ENCODE assay signal across 8 cellular contexts in genomic region chr13:91406619-91407018, GRCh38. TPM values are rescaled to one million over a fixed set of nuclear protein-coding genes. Genes with fewer than 3 reads are reported as not detected.
DNase-seq lines count a peak whose midpoint lies in the region; ATAC-seq and TF ChIP-seq lines count a peak whose summit lies in the region.

No MANE protein-coding gene starts in this region.

- peak; percentile 19 to 24 (median 22) for DNase-seq in CD4-positive, alpha-beta memory T cell
- DNase-seq in NCI-H146 (lab: John Stamatoyannopoulos, UW) = peak; percentile 91
- peak; percentile 55 for DNase-seq in inferior parietal cortex (ENCODE audit: extremely low spot score)
- no peak for DNase-seq in activated T-helper 1 cell treated with anti-CD3 and anti-CD28 coated beads, Interleukin-12 subunit alpha, Interleukin-12 subunit beta, Interleukin-2, Interleukin-4 antibody, amounts not matched to agents 30 ng/mL and 10 ng/mL and 1 ng/mL, durations not matched to agents 14 hours and 24 hours and 36 hours (ENCODE audit: low spot score)
- no peak for DNase-seq in stomach

- no peaks in the 10 kb centered on the region for H3K36me3 ChIP-seq in CD4-positive, alpha-beta memory T cell (ENCODE audit: insufficient read depth, low read length)
- H3K36me3 ChIP-seq in stomach = no peaks in the 10 kb centered on the region

- no peak overlapping the region for H3K27ac ChIP-seq in CD4-positive, alpha-beta memory T cell (ENCODE audit: low read depth, low read length)
- no peak overlapping the region for H3K27ac ChIP-seq in VCaP
- no peak overlapping the region for H3K27ac ChIP-seq in stomach

- CTCF ChIA-PET in CD4-positive, alpha-beta memory T cell (lab: Charles Lee; ENCODE audit: partially characterized antibody) = interaction anchor here (1.3 to 2.9 kb wide), 5 partner anchors 24 to 93 kb away, joined by 3 to 10 read pairs (median 5); no protein-coding TSS in a partner anchor

- H3K4me1 ChIP-seq in CD4-positive, alpha-beta memory T cell (ENCODE audit: insufficient read depth, low read length) = no peaks in the 10 kb centered on the region
- H3K4me1 ChIP-seq in stomach = no peaks in the 10 kb centered on the region

- H3K9me3 Mint-ChIP-seq in CD4-positive, alpha-beta memory T cell = peaks cover 0 to 2% (median 0%) of the 10 kb centered on the region in 8 donors
- H3K9me3 Mint-ChIP-seq in activated T-helper 1 cell treated with anti-CD3 and anti-CD28 coated beads, Interleukin-12 subunit alpha, Interleukin-12 subunit beta, Interleukin-2, Interleukin-4 antibody, amounts not matched to agents 30 ng/mL and 10 ng/mL and 1 ng/mL, durations not matched to agents 14 hours and 24 hours and 36 hours = no peaks in the 10 kb centered on the region

- no peak for TF ChIP-seq POLR2A in stomach (IDR thresholded peaks at IDR 0.05)

- TF ChIP-seq EP300 in stomach (IDR thresholded peaks at IDR 0.05) = no peak

- H3K4me1 Mint-ChIP-seq in CD4-positive, alpha-beta memory T cell = peaks cover 0 to 2% (median 0%) of the 10 kb centered on the region in 4 donors
- no peaks in the 10 kb centered on the region for H3K4me1 Mint-ChIP-seq in activated T-helper 1 cell treated with anti-CD3 and anti-CD28 coated beads, Interleukin-12 subunit alpha, Interleukin-12 subunit beta, Interleukin-2, Interleukin-4 antibody, amounts not matched to agents 30 ng/mL and 10 ng/mL and 1 ng/mL, durations not matched to agents 14 hours and 24 hours and 36 hours (ENCODE audit: low read depth)

- H3K4me3 Mint-ChIP-seq in CD4-positive, alpha-beta memory T cell = no peak overlapping the region
- no peak overlapping the region for H3K4me3 Mint-ChIP-seq in activated T-helper 1 cell treated with anti-CD3 and anti-CD28 coated beads, Interleukin-12 subunit alpha, Interleukin-12 subunit beta, Interleukin-2, Interleukin-4 antibody, amounts not matched to agents 30 ng/mL and 10 ng/mL and 1 ng/mL, durations not matched to agents 14 hours and 24 hours and 36 hours

- H3K27ac Mint-ChIP-seq in CD4-positive, alpha-beta memory T cell = no peak overlapping the region
- H3K27ac Mint-ChIP-seq in activated T-helper 1 cell treated with anti-CD3 and anti-CD28 coated beads, Interleukin-12 subunit alpha, Interleukin-12 subunit beta, Interleukin-2, Interleukin-4 antibody, amounts not matched to agents 30 ng/mL and 10 ng/mL and 1 ng/mL, durations not matched to agents 14 hours and 24 hours and 36 hours = no peak overlapping the region

- POLR2A ChIA-PET in CD4-positive, alpha-beta memory T cell (lab: Charles Lee; ENCODE audit: partially characterized antibody) = no interaction called here

- ATAC-seq in GM18499 (IDR thresholded peaks at IDR 0.05; ENCODE audit: insufficient read depth, unreplicated experiment) = peak; percentile 44
- peak; percentile 77 for ATAC-seq in HG02884 (IDR thresholded peaks at IDR 0.05; ENCODE audit: unreplicated experiment)

- peaks cover 3% of the 10 kb centered on the region for H3K27me3 ChIP-seq in CD4-positive, alpha-beta memory T cell (ENCODE audit: insufficient read depth, low read length)
- peaks cover 0 to 4% (median 4%) of the 10 kb centered on the region in 3 donors for H3K27me3 ChIP-seq in stomach

- peak; percentile 64 for TF ChIP-seq CTCF in VCaP (conservative IDR thresholded peaks at IDR 0.05)
- peak in 3 of 7 experiments; percentile 7 to 25 (median 16) for TF ChIP-seq CTCF in stomach (IDR thresholded peaks at IDR 0.05)

- intact Hi-C loops in CD4-positive, alpha-beta memory T cell (cut with micrococcal nuclease) = loop anchor here (1.0 to 2.0 kb wide), 3 partner anchors 31 to 272 kb away; no protein-coding TSS in a partner anchor
- intact Hi-C loops in activated T-helper 1 cell treated with anti-CD3 and anti-CD28 coated beads, Interleukin-12 subunit alpha, Interleukin-12 subunit beta, Interleukin-2, Interleukin-4 antibody, amounts not matched to agents 30 ng/mL and 10 ng/mL and 1 ng/mL, durations not matched to agents 14 hours and 24 hours and 36 hours (cut with micrococcal nuclease) = loop anchor here (1.0 kb wide), 3 partner anchors 31 to 272 kb away; no protein-coding TSS in a partner anchor
- intact Hi-C loops in stomach (cut with DNase I; ENCODE audit: low total_unique reads) = no loop called here

- H3K4me3 ChIP-seq in CD4-positive, alpha-beta memory T cell (ENCODE audit: low read length in 2 of 2) = no peak overlapping the region
- H3K4me3 ChIP-seq in stomach = no peak overlapping the region

- peaks cover 10 to 15% of the 10 kb centered on the region in 2 donors for H3K27me3 Mint-ChIP-seq in CD4-positive, alpha-beta memory T cell
- H3K27me3 Mint-ChIP-seq in activated T-helper 1 cell treated with anti-CD3 and anti-CD28 coated beads, Interleukin-12 subunit alpha, Interleukin-12 subunit beta, Interleukin-2, Interleukin-4 antibody, amounts not matched to agents 30 ng/mL and 10 ng/mL and 1 ng/mL, durations not matched to agents 14 hours and 24 hours and 36 hours (ENCODE audit: insufficient read depth) = peaks cover 39% of the 10 kb centered on the region

- no peaks in the 10 kb centered on the region for H3K9me3 ChIP-seq in CD4-positive, alpha-beta memory T cell (ENCODE audit: control insufficient read depth in 1 of 2, low read length in 2 of 2)
- no peaks in the 10 kb centered on the region for H3K9me3 ChIP-seq in stomach

- 33 to 48% (median 46%) methylated on average over 5 of the region's 5 CpGs for WGBS in stomach, 5 donors

- H3K36me3 Mint-ChIP-seq in CD4-positive, alpha-beta memory T cell = no peaks in the 10 kb centered on the region
- no peaks in the 10 kb centered on the region for H3K36me3 Mint-ChIP-seq in activated T-helper 1 cell treated with anti-CD3 and anti-CD28 coated beads, Interleukin-12 subunit alpha, Interleukin-12 subunit beta, Interleukin-2, Interleukin-4 antibody, amounts not matched to agents 30 ng/mL and 10 ng/mL and 1 ng/mL, durations not matched to agents 14 hours and 24 hours and 36 hours (ENCODE audit: low read depth)

RNA-seq across cellular contexts. Expression of gene GPC5, which starts 8.2 kb away (rescaled TPM):
- total RNA-seq in CD4-positive, alpha-beta memory T cell = under 1 TPM in 1 of 2 experiments, not detected in 1; 0.14 TPM
- polyA plus RNA-seq in CD4-positive, alpha-beta memory T cell = not detected
- total RNA-seq in activated T-helper 1 cell treated with anti-CD3 and anti-CD28 coated beads, Interleukin-12 subunit alpha, Interleukin-12 subunit beta, Interleukin-2, Interleukin-4 antibody, amounts not matched to agents 30 ng/mL and 10 ng/mL and 1 ng/mL, durations not matched to agents 14 hours and 24 hours and 36 hours = 0.22 TPM in 1 of 2 replicates, not detected in the other
- 1 to 10 TPM in 1 of 5 donors, under 1 TPM in 1, not detected in 3; 0.87 to 2.8 TPM for total RNA-seq in stomach
- not detected for polyA plus RNA-seq in stomach

RNA-seq across cellular contexts. Expression of gene MIR17HG, which starts 59.1 kb away (rescaled TPM):
- total RNA-seq in CD4-positive, alpha-beta memory T cell = 10 to 100 TPM; 12.7 to 13.2 TPM
- polyA plus RNA-seq in CD4-positive, alpha-beta memory T cell = under 1 TPM; 0.18 to 0.71 TPM
- 46.5 and 52.1 TPM in 2 replicates for total RNA-seq in activated T-helper 1 cell treated with anti-CD3 and anti-CD28 coated beads, Interleukin-12 subunit alpha, Interleukin-12 subunit beta, Interleukin-2, Interleukin-4 antibody, amounts not matched to agents 30 ng/mL and 10 ng/mL and 1 ng/mL, durations not matched to agents 14 hours and 24 hours and 36 hours
- 10 to 100 TPM in 1 of 5 donors, 1 to 10 TPM in 2, under 1 TPM in 1, not detected in 1; 0.87 to 13.2 (median 6.4) TPM for total RNA-seq in stomach
- polyA plus RNA-seq in stomach = 1 to 10 TPM in 1 of 3 donors, not detected in 2; 4.8 TPM

Comparison
In these comparisons a context has a peak if more than half of its experiments do, and no peak if none do; other contexts are left out.
1. DNase-seq: peak in CD4-positive, alpha-beta memory T cell (5 of 5), NCI-H146 (single experiment) and inferior parietal cortex (single experiment); none in activated T-helper 1 cell treated with anti-CD3 and anti-CD28 coated beads, Interleukin-12 subunit alpha, Interleukin-12 subunit beta, Interleukin-2, Interleukin-4 antibody, amounts not matched to agents 30 ng/mL and 10 ng/mL and 1 ng/mL, durations not matched to agents 14 hours and 24 hours and 36 hours (single experiment) and stomach (single experiment).